10 cellular contexts compared by ENCODE assay signal in genomic region chr4:163556169-163556568, GRCh38.
DNase-seq lines count a peak whose midpoint lies in the region; ATAC-seq, FAIRE-seq and TF ChIP-seq lines count a peak whose summit lies in the region.
"Had no signal": no experiment of that assay in that cellular context is flagged by ENCODE, and none has a peak within 500 bp of the region (broad histone marks: within the 10 kb centered on the region; RNA-seq: fewer than 3 reads in every experiment).

No MANE protein-coding gene starts in this region.

- no peak overlapping the region for H3K27ac Mint-ChIP-seq in natural killer cell treated with Interleukin-12 subunit alpha and Interleukin-12 subunit beta and Interleukin-15 and Interleukin-18, amount 100 ng/mL, for 72 hours
- H3K27ac Mint-ChIP-seq: activated naive CD8-positive, alpha-beta T cell treated with anti-CD3 and anti-CD28 coated beads, Interleukin-2, amount 10 ng/mL, durations not matched to agents 7 days and 5 days had no signal

- peaks cover 35% of the 10 kb centered on the region for H3K4me1 Mint-ChIP-seq in activated T-cell treated with anti-CD3 and anti-CD28 coated beads, Interleukin-2, amount 50 U/mL, for 4 hours (ENCODE audit: low read depth)
- peaks cover 11 to 15% of the 10 kb centered on the region in 2 donors for H3K4me1 Mint-ChIP-seq in natural killer cell treated with Interleukin-12 subunit alpha and Interleukin-12 subunit beta and Interleukin-15 and Interleukin-18, amount 100 ng/mL, for 72 hours (ENCODE audit: low read depth in 2 of 2)

- no peak for FAIRE-seq in K562 (lab: Jason Lieb, UNC)

- no peaks in the 10 kb centered on the region for H3K27me3 Mint-ChIP-seq in activated T-cell treated with anti-CD3 and anti-CD28 coated beads, Interleukin-2, amount 50 U/mL, for 4 hours (ENCODE audit: low read depth)
- peaks cover 0 to 5% of the 10 kb centered on the region in 2 donors for H3K27me3 Mint-ChIP-seq in natural killer cell treated with Interleukin-12 subunit alpha and Interleukin-12 subunit beta and Interleukin-15 and Interleukin-18, amount 100 ng/mL, for 72 hours
- H3K27me3 Mint-ChIP-seq: activated naive CD8-positive, alpha-beta T cell treated with anti-CD3 and anti-CD28 coated beads, Interleukin-2, amount 10 ng/mL, durations not matched to agents 7 days and 5 days had no signal

- TF ChIP-seq POLR2A in K562 (conservative IDR thresholded peaks at IDR 0.05): no peak

- TF ChIP-seq EP300 in K562 (IDR thresholded peaks at IDR 0.05; ENCODE audit: low read length): no peak

- no peaks in the 10 kb centered on the region for H3K9me2 ChIP-seq in Loucy (replicated peaks; ENCODE audit: low read depth, low read length)

- no peak overlapping the region for H3K4me3 ChIP-seq in Loucy (ENCODE audit: low read length, poor library complexity, severe bottlenecking)
- no peak overlapping the region for H3K4me3 ChIP-seq in K562

- POLR2A ChIA-PET in K562 (lab: Yijun Ruan, JAX): no interaction called here

- H3K79me2 ChIP-seq in Loucy (ENCODE audit: insufficient read depth, low read length) (no peaks in the 10 kb centered on the region), K562 (ENCODE audit: control insufficient read depth, insufficient read depth, low read length) (no peaks in the 10 kb centered on the region)

- H3K27ac ChIP-seq in C4-2B (no peak overlapping the region), K562 (ENCODE audit: extremely low read depth, low read depth, low read length) (no peak overlapping the region)

- H3K4me1 ChIP-seq in Loucy (ENCODE audit: insufficient read depth, low read length, poor library complexity, severe bottlenecking) (peaks cover 19% of the 10 kb centered on the region), K562 (replicated peaks in 1 of 2; ENCODE audit: control insufficient read depth in 2 of 2, insufficient read depth in 2 of 2, low read length in 2 of 2) (no peaks in the 10 kb centered on the region)

- intact Hi-C loops in K562 (cut with micrococcal nuclease): loop anchor here (5.0 to 10.0 kb wide), 2 partner anchors 469 to 1441 kb away; no protein-coding TSS in a partner anchor

- H3K4me2 ChIP-seq in Loucy (ENCODE audit: low read depth, low read length, poor library complexity, severe bottlenecking) (no peak overlapping the region), K562 (ENCODE audit: insufficient read depth, low read length) (no peak overlapping the region)

- H3K36me3 Mint-ChIP-seq in activated T-cell treated with anti-CD3 and anti-CD28 coated beads, Interleukin-2, amount 50 U/mL, for 4 hours (ENCODE audit: insufficient read depth): peaks cover 3% of the 10 kb centered on the region
- no peaks in the 10 kb centered on the region for H3K36me3 Mint-ChIP-seq in natural killer cell treated with Interleukin-12 subunit alpha and Interleukin-12 subunit beta and Interleukin-15 and Interleukin-18, amount 100 ng/mL, for 72 hours
- H3K36me3 Mint-ChIP-seq: activated naive CD8-positive, alpha-beta T cell treated with anti-CD3 and anti-CD28 coated beads, Interleukin-2, amount 10 ng/mL, durations not matched to agents 7 days and 5 days had no signal

- no peak overlapping the region for H3K4me3 Mint-ChIP-seq in activated T-cell treated with anti-CD3 and anti-CD28 coated beads, Interleukin-2, amount 50 U/mL, for 4 hours
- H3K4me3 Mint-ChIP-seq in natural killer cell treated with Interleukin-12 subunit alpha and Interleukin-12 subunit beta and Interleukin-15 and Interleukin-18, amount 100 ng/mL, for 72 hours: no peak overlapping the region
- H3K4me3 Mint-ChIP-seq: activated naive CD8-positive, alpha-beta T cell treated with anti-CD3 and anti-CD28 coated beads, Interleukin-2, amount 10 ng/mL, durations not matched to agents 7 days and 5 days had no signal

- peak; percentile 5 to 34; a peak in 1 of 4 replicates for TF ChIP-seq RAD21 in K562 (CRISPR knock-in tag; conservative IDR thresholded peaks at IDR 0.05 in 1 of 2, IDR thresholded peaks at IDR 0.05 in 1 of 2)

- no peaks in the 10 kb centered on the region for H3K9me1 ChIP-seq in K562 (ENCODE audit: control insufficient read depth, insufficient read depth, low read length)

- no peak for DNase-seq in K562 (ENCODE audit: extremely low read depth in 1 of 4, low spot score in 3 of 4)
- no peak for DNase-seq in activated T-cell treated with anti-CD3 and anti-CD28 coated beads, Interleukin-2, amount 50 U/mL, for 4 hours
- no peak for DNase-seq in activated T-cell treated with anti-CD3 and anti-CD28 coated beads, Interleukin-2, amount 50 U/mL, for 1 hour
- DNase-seq in natural killer cell treated with Interleukin-12 subunit alpha and Interleukin-12 subunit beta and Interleukin-15 and Interleukin-18, amount 100 ng/mL, for 72 hours (ENCODE audit: low spot score): no peak
- DNase-seq: activated naive CD8-positive, alpha-beta T cell treated with anti-CD3 and anti-CD28 coated beads, Interleukin-2, amount 10 ng/mL, durations not matched to agents 7 days and 5 days; stimulated activated CD4-positive, alpha-beta T cell treated with anti-CD3 and anti-CD28 coated beads, Interleukin-12 subunit alpha, Interleukin-12 subunit beta, amount 100 ng/mL, for 4 hours had no signal

- no peaks in the 10 kb centered on the region for H3F3A ChIP-seq in Loucy (ENCODE audit: low read depth)

- WGBS in K562 (ENCODE audit: insufficient coverage, low coverage, missing lambda C conversion rate): 0% methylated on average over 1 of the region's 1 CpG

- no TSS peak for BruUV-seq in K562 (replicated peaks; lab: Mats Ljungman, UMichigan)

- no peaks in the 10 kb centered on the region for H3K27me3 ChIP-seq in Loucy (ENCODE audit: insufficient read depth, low read length, poor library complexity, severe bottlenecking)
- no peaks in the 10 kb centered on the region for H3K27me3 ChIP-seq in K562 (ENCODE audit: control insufficient read depth in 2 of 2, insufficient read depth in 2 of 2, low read length in 2 of 2)

- in situ Hi-C loops in K562 (cut with MboI): loop anchor here (25.0 kb wide), 1 partner anchor 1181 kb away; no protein-coding TSS in a partner anchor

- CTCF ChIA-PET in K562 (lab: Yijun Ruan, JAX; ENCODE audit: low intra/inter-chr PET ratio): interaction anchor here (0.7 to 0.8 kb wide), 2 partner anchors 35 to 116 kb away, joined by 3 read pairs; no protein-coding TSS in a partner anchor

- H4K20me1 ChIP-seq in Loucy (ENCODE audit: insufficient read depth, low read length, poor library complexity, severe bottlenecking) (no peaks in the 10 kb centered on the region), K562 (replicated peaks; ENCODE audit: control insufficient read depth, insufficient read depth, low read length) (no peaks in the 10 kb centered on the region)

- H3K9ac ChIP-seq in Loucy (ENCODE audit: low read depth, low read length, poor library complexity, severe bottlenecking): no peak overlapping the region
- no peak overlapping the region; a peak in 1 of 4 replicates for H3K9ac ChIP-seq in K562 (ENCODE audit: insufficient read depth in 1 of 2, low read depth in 2 of 2, low read length in 2 of 2)

- H3K9me3 Mint-ChIP-seq in activated T-cell treated with anti-CD3 and anti-CD28 coated beads, Interleukin-2, amount 50 U/mL, for 4 hours: peaks cover 2% of the 10 kb centered on the region
- no peaks in the 10 kb centered on the region for H3K9me3 Mint-ChIP-seq in natural killer cell treated with Interleukin-12 subunit alpha and Interleukin-12 subunit beta and Interleukin-15 and Interleukin-18, amount 100 ng/mL, for 72 hours
- H3K9me3 Mint-ChIP-seq: activated naive CD8-positive, alpha-beta T cell treated with anti-CD3 and anti-CD28 coated beads, Interleukin-2, amount 10 ng/mL, durations not matched to agents 7 days and 5 days had no signal

- TF ChIP-seq CTCF in C4-2B (conservative IDR thresholded peaks at IDR 0.05) (peak; percentile 16; the same call in 1 of the 2 replicates), Loucy (conservative IDR thresholded peaks at IDR 0.05; ENCODE audit: low read length) (peak; percentile 60), K562 (IDR thresholded peaks at IDR 0.05 in 2 of 3, conservative IDR thresholded peaks at IDR 0.05 in 1 of 3; ENCODE audit: insufficient read depth in 2 of 3, low read depth in 1 of 3, low read length in 3 of 3) (no peak)

- H3K36me3 ChIP-seq in Loucy (ENCODE audit: insufficient read depth, low read length): no peaks in the 10 kb centered on the region
- no peaks in the 10 kb centered on the region for H3K36me3 ChIP-seq in K562 (ENCODE audit: control insufficient read depth, insufficient read depth, low read length)

- ATAC-seq in GM21367 (IDR thresholded peaks at IDR 0.05; ENCODE audit: unreplicated experiment): peak; percentile 51
- no peak for ATAC-seq in K562
- no peak for ATAC-seq in activated T-cell treated with anti-CD3 and anti-CD28 coated beads, Interleukin-2, amount 50 U/mL, for 4 hours
- no peak for ATAC-seq in esophagus mucosa
- ATAC-seq in natural killer cell treated with Interleukin-12 subunit alpha and Interleukin-12 subunit beta and Interleukin-15 and Interleukin-18, amount 100 ng/mL, for 72 hours: no peak

- H3K9me3 ChIP-seq in Loucy (ENCODE audit: insufficient read depth, low read depth, low read length): no peaks in the 10 kb centered on the region
- H3K9me3 ChIP-seq in K562 (replicated peaks; ENCODE audit: control insufficient read depth, insufficient read depth, low read depth, low read length): no peaks in the 10 kb centered on the region

- H2AFZ ChIP-seq in Loucy (ENCODE audit: low read length) (no peak overlapping the region), K562 (ENCODE audit: low read depth, low read length) (no peak overlapping the region)

TF ChIP-seq in K562, 482 proteins besides CTCF, POLR2A, EP300 and RAD21 (continues in another document):
- TF ChIP-seq SMARCC2 (IDR thresholded peaks at IDR 0.05; ENCODE audit: low read depth) (no peak), E2F6 (IDR thresholded peaks at IDR 0.05; ENCODE audit: borderline replicate concordance in 1 of 2, extremely low read depth in 1 of 2, insufficient read depth in 1 of 2, insufficient read length in 1 of 2, low read depth in 1 of 2, low read length in 1 of 2, poor library complexity in 1 of 2, severe bottlenecking in 1 of 2) (no peak)

Comparison
In these comparisons a context has a peak if more than half of its experiments do, and no peak if none do; other contexts are left out.
1. CTCF ChIP-seq: peak in C4-2B (single experiment) and Loucy (single experiment); none in K562 (0 of 3).